8 cellular contexts compared by ENCODE assay signal in the genomic region with DNA sequence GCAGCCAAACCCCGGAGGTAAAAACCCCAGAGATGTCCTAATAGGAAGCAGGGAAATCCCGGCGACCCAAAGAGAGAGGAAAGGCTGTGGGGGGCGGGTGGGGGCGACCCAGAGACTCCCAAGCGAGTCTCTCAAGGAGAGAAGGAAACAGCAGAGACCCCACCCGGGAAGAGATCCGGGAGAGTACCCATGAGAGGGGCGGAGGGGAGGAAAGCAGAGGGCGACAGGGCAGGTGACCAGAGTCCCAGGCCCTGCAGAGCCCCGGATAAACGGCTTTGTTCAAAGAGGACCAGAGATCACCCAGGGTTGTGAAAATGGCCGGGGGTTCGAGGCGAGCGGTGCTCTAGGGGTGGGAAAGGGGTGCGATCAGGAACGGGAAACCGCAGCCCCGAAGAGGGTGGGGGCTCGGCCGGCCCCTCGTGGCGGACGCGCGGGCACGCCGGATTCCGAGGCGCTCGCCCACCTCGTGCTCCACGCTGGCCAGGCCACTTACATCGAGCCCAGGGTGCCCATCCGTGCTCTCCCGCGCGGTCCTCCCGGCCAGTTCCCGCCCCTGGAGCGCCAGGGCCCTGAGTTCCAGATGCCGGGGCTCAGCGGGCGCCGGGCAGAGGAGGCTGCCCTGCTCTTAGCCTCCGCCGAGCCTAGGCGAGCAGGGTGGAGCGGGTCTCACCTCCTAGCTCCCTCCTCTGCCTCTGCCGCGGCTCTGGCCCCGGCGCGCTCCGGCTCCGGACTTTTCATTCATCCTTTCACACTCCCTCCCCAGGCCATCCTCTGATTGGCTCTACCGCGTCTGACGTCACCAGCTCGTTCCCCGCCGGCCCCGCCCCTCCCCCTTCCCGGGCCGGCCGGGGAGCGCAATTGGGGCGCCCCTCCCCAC. TPM values are rescaled to one million over a fixed set of nuclear protein-coding genes. Genes with fewer than 3 reads are reported as not detected.
DNase-seq lines count a peak whose midpoint lies in the region; ATAC-seq and TF ChIP-seq lines count a peak whose summit lies in the region.

No MANE protein-coding gene starts in this region.

- DNase-seq in COR-L47 (lab: John Stamatoyannopoulos, UW) (peak; percentile 37), M059J (ENCODE audit: low read depth) (peak; percentile 47), SK-N-DZ (ENCODE audit: low spot score) (peak; percentile 90), adipocyte (ENCODE audit: low read depth) (peak; percentile 74), left cardiac atrium (peak; percentile 83), prostate gland (ENCODE audit: low spot score) (peak; percentile 67), ureter (ENCODE audit: low spot score) (peak; percentile 77)

- H3K4me1 ChIP-seq in adipocyte (ENCODE audit: control insufficient read depth, insufficient read depth, low read length) (peaks cover 4% of the 10 kb centered on the region), prostate gland (replicated peaks) (peaks cover 9% of the 10 kb centered on the region)

- H3K9me3 ChIP-seq in adipocyte (ENCODE audit: control insufficient read depth, low read length), result no peaks in the 10 kb centered on the region
- no peaks in the 10 kb centered on the region for H3K9me3 ChIP-seq in prostate gland

- no peak for TF ChIP-seq CTCF in prostate gland (IDR thresholded peaks at IDR 0.05)

- WGBS in prostate gland, result 2% methylated on average over 53 of the region's 69 CpGs

- H3K4me3 ChIP-seq in adipocyte (ENCODE audit: low read length) (no peak overlapping the region), prostate gland (peak overlapping the region in 1 of 2 donors; percentile 12)

- TF ChIP-seq POLR2A in prostate gland (IDR thresholded peaks at IDR 0.05), result no peak

- ATAC-seq in GM21515 (IDR thresholded peaks at IDR 0.05; ENCODE audit: unreplicated experiment), result peak; percentile 72
- ATAC-seq in left cardiac atrium, result peak; percentile 93 to 98

- intact Hi-C loops in left cardiac atrium (cut with DNase I), result no loop called here
- intact Hi-C loops in prostate gland (cut with DNase I), result no loop called here

- H3K36me3 ChIP-seq in adipocyte (ENCODE audit: control insufficient read depth, insufficient read depth, low read length, severe bottlenecking) (no peaks in the 10 kb centered on the region), prostate gland (no peaks in the 10 kb centered on the region)

- no peak overlapping the region for H3K9ac ChIP-seq in adipocyte (ENCODE audit: low read length)

- peaks cover 99% of the 10 kb centered on the region for H3K27me3 ChIP-seq in adipocyte (replicated peaks; ENCODE audit: control insufficient read depth, insufficient read depth, low read length)
- H3K27me3 ChIP-seq in prostate gland (replicated peaks; ENCODE audit: insufficient read depth), result peaks cover 29% of the 10 kb centered on the region

- no peak overlapping the region for H3K27ac ChIP-seq in prostate gland

RNA-seq across cellular contexts. Expression of gene RHBG, which starts 52.3 kb away (rescaled TPM):
- not detected in 2 replicates for total RNA-seq in M059J (2014; rRNA removed; shearing (Covaris generic))
- polyA plus RNA-seq in SK-N-DZ (2014; cell fraction: cytosol; rRNA removed), result 5.4 and 8.6 TPM in 2 replicates
- 22.8 and 30.3 TPM in 2 replicates for polyA plus RNA-seq in SK-N-DZ (2014; cell fraction: nucleus; rRNA removed)
- total RNA-seq in left cardiac atrium (not detected), prostate gland (under 1 TPM in 1 of 2 donors, not detected in 1; 0.85 TPM), ureter (2.8 TPM)

Comparison
In these comparisons a context has a peak if more than half of its experiments do, and no peak if none do; other contexts are left out.
1. DNase-seq: peak in every context shown above with its lines; median percentile 90 in SK-N-DZ; 83 in left cardiac atrium; 77 in ureter; 74 in adipocyte; 67 in prostate gland; 47 in M059J; 37 in COR-L47.